ENCODE assay signal across 10 cellular contexts in the genomic region with DNA sequence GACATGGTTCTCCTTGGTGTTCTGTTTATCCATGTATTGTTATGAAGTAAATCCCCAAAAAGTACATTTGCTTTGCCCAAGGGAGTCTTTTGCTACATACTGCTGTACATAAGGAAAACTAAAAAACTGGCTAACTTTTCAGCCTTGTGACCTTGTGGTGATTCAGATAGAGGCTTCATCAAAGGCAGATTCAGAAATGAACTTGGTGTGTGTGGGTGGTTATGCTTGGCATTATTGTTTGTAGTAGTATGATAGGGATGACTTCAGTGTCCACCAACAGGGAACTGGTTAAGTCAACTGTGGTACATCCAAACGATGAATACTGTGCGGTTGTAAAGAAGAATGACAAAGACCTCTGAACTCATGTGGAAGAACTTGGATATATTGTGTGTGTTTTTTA.
"Had no signal": no experiment of that assay in that cellular context is flagged by ENCODE, and none has a peak within 500 bp of the region (broad histone marks: within the 10 kb centered on the region; RNA-seq: fewer than 3 reads in every experiment).

No MANE protein-coding gene starts in this region.

- H3K27me3 ChIP-seq: ovary had no signal

- DNase-seq: activated naive CD4-positive, alpha-beta T cell treated with anti-CD3 and anti-CD28 coated beads, Interleukin-2, amount 50 U/mL, for 16 hours; amniotic stem cell; dorsolateral prefrontal cortex; hypothalamus; left colon; nephron progenitor cell; ovary; stimulated activated CD4-positive, alpha-beta T cell treated with anti-CD3 and anti-CD28 coated beads, Interleukin-4, amount 100 ng/mL, for 4 hours; stimulated activated naive CD8-positive, alpha-beta T cell treated with anti-CD3 and anti-CD28 coated beads, Interleukin-15, amount 100 ng/mL, for 72 hours had no signal

- H3K4me3 ChIP-seq: dorsolateral prefrontal cortex, ovary, thoracic aorta had no signal

- H3K9me3 ChIP-seq: ovary, thoracic aorta had no signal

- ATAC-seq: left colon; stimulated activated naive CD8-positive, alpha-beta T cell treated with anti-CD3 and anti-CD28 coated beads, Interleukin-15, amount 100 ng/mL, for 72 hours had no signal

- H3K27ac ChIP-seq: dorsolateral prefrontal cortex, ovary, thoracic aorta had no signal

- H3K36me3 ChIP-seq: ovary, thoracic aorta had no signal
